Comparison of ENCODE assay signal across 11 cellular contexts in genomic region chr2:169298007-169298406, GRCh38.
"Had no signal": no experiment of that assay in that cellular context is flagged by ENCODE, and none has a peak within 500 bp of the region (broad histone marks: within the 10 kb centered on the region; RNA-seq: fewer than 3 reads in every experiment).

No MANE protein-coding gene starts in this region.

- FAIRE-seq: H1, H54 had no signal

- H3K27ac ChIP-seq: GM23248 had no signal

- H3K4me3 Mint-ChIP-seq: GM23338, H9, HFFc6 had no signal

- H3K9me3 Mint-ChIP-seq: GM23338, H9 had no signal

- H3K4me2 ChIP-seq: GM23338 had no signal

- H3K4me3 ChIP-seq: GM23248, GM23338, HAP-1 had no signal

- H3K36me3 ChIP-seq: HAP-1 had no signal

- H2AFZ ChIP-seq: GM23248, GM23338 had no signal

- ATAC-seq: GM23338, HCT116 had no signal

- H3K27ac Mint-ChIP-seq: GM23338, H9, HFFc6 had no signal

- DNase-seq: GM23248, GOT3, H7, H9, HCEC 1CT, HFFc6 had no signal

- H3K9me3 ChIP-seq: HAP-1 had no signal

- H3K9ac ChIP-seq: GM23248 had no signal
